Comparison of ENCODE assay signal across 7 cellular contexts in genomic region chr6:157029980-157030690, GRCh38.
A peak's percentile ranks its signal among the peaks of the same experiment; 100 is the strongest.
DNase-seq lines count a peak whose midpoint lies in the region; ATAC-seq lines count a peak whose summit lies in the region.

No MANE protein-coding gene starts in this region.

- intact Hi-C loops in head of caudate nucleus (cut with DNase I), result no loop called here

- DNase-seq in head of caudate nucleus (no peak), G401 (ENCODE audit: low spot score) (no peak)

- in situ Hi-C loops in G401 (cut with HindIII; ENCODE audit: low sequenced_read_pairs), result no loop called here

- peak; percentile 78 for ATAC-seq in GM18868 (IDR thresholded peaks at IDR 0.05; ENCODE audit: unreplicated experiment)
- ATAC-seq in GM21526 (IDR thresholded peaks at IDR 0.05; ENCODE audit: low FRiP score, unreplicated experiment), result peak; percentile 47
- ATAC-seq in HG03432 (IDR thresholded peaks at IDR 0.05; ENCODE audit: unreplicated experiment), result peak; percentile 87
- peak; percentile 89 for ATAC-seq in esophagus mucosa
- ATAC-seq in HG02840 (IDR thresholded peaks at IDR 0.05; ENCODE audit: low FRiP score, unreplicated experiment), result no peak
